ENCODE assay signal across 16 cellular contexts in the genomic region with DNA sequence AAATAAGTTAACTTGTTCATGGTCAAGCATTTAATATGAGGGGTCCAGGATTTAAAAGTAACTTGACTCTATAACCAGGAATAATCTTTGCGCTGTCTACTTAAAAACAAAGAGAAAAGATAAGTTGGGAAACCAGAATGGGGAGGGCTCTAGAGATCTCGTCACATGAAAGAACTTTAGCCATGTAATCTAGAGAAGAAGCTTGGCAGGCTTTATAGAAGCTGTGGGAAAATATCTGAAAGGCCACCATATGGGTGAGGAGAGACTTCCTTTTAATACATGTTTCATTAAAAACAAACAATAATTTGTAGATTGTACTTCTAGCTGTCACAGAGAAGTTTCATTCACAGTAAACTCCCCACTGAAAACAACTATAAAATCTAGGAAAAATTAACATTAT. TPM values are rescaled to one million over a fixed set of nuclear protein-coding genes. Genes with fewer than 3 reads are reported as not detected.
DNase-seq lines count a peak whose midpoint lies in the region; ATAC-seq, FAIRE-seq and TF ChIP-seq lines count a peak whose summit lies in the region.
"Had no signal": no experiment of that assay in that cellular context is flagged by ENCODE, and none has a peak within 500 bp of the region (broad histone marks: within the 10 kb centered on the region; RNA-seq: fewer than 3 reads in every experiment).

No MANE protein-coding gene starts in this region.

- CTCF ChIA-PET in H1 (lab: Charles Lee; ENCODE audit: partially characterized antibody): interaction anchor here (0.9 to 1.1 kb wide), 2 partner anchors 13 to 111 kb away, joined by 3 read pairs; no protein-coding TSS in a partner anchor

- no peak overlapping the region for H2BK12ac ChIP-seq in H1 (ENCODE audit: low read depth, low read length)

- ATAC-seq in GM23338: no peak
- ATAC-seq: K562 had no signal

- H3K36me3 ChIP-seq in GM23338 (ENCODE audit: insufficient read depth): no peaks in the 10 kb centered on the region
- H3K36me3 ChIP-seq in HUES64 (ENCODE audit: insufficient read depth, low read length): no peaks in the 10 kb centered on the region
- no peaks in the 10 kb centered on the region for H3K36me3 ChIP-seq in H1 (ENCODE audit: control insufficient read depth in 2 of 4, insufficient read depth in 4 of 4, low read length in 3 of 4)
- H3K36me3 ChIP-seq: BLaER1 treated with 17β-estradiol and CSF1 and Interleukin-3, amounts not matched to agents 10 nM and 100 nM had no signal

- H3K9me2 ChIP-seq in GM23338 (ENCODE audit: insufficient read depth): no peaks in the 10 kb centered on the region

- H3K27ac ChIP-seq in GM23338 (ENCODE audit: low read depth) (peak overlapping the region; percentile 89), HUES64 (ENCODE audit: low read depth, low read length) (peak overlapping the region; percentile 94), H1 (ENCODE audit: low read depth, low read length) (no peak overlapping the region)
- H3K27ac ChIP-seq: BLaER1 treated with 17β-estradiol and CSF1 and Interleukin-3, amounts not matched to agents 10 nM and 100 nM had no signal

- no peaks in the 10 kb centered on the region for H3K79me1 ChIP-seq in H1 (ENCODE audit: low read depth, low read length)

- H3K9ac ChIP-seq in HUES64 (ENCODE audit: low read depth, low read length) (peak overlapping the region; percentile 54; the same call in 1 of the 2 replicates), H1 (replicated peaks in 1 of 4; ENCODE audit: extremely low read depth in 1 of 4, low read depth in 3 of 4, low read length in 3 of 4) (no peak overlapping the region)
- H3K9ac ChIP-seq: BLaER1 treated with 17β-estradiol and CSF1 and Interleukin-3, amounts not matched to agents 10 nM and 100 nM had no signal

- peaks cover 37% of the 10 kb centered on the region for H3K9me3 Mint-ChIP-seq in GM23338

- 90% methylated on average over 2 of the region's 2 CpGs for WGBS in HUES64
- 64% methylated on average over 2 of the region's 2 CpGs; no CpG with 5 or more reads in 1 of the 2 experiments for WGBS in H1 (ENCODE audit: extremely low coverage in 1 of 2, insufficient coverage in 1 of 2, insufficient read length in 1 of 2, insufficient replicate concordance in 2 of 2, low coverage in 1 of 2, low lambda C conversion rate in 2 of 2, missing lambda C conversion rate in 1 of 2), 2 experiments

- no peak overlapping the region for H3K23ac ChIP-seq in H1 (ENCODE audit: insufficient read length)

- H4K91ac ChIP-seq in H1 (replicated peaks; ENCODE audit: insufficient read length, low read length): no peak overlapping the region

- TF ChIP-seq RAD21 in H1 (IDR thresholded peaks at IDR 0.05 in 1 of 2, conservative IDR thresholded peaks at IDR 0.05 in 1 of 2; ENCODE audit: low read depth in 2 of 2, low read length in 2 of 2): no peak

- H3K79me2 ChIP-seq in GM23338 (replicated peaks; ENCODE audit: insufficient read depth): no peaks in the 10 kb centered on the region
- no peaks in the 10 kb centered on the region for H3K79me2 ChIP-seq in H1 (ENCODE audit: control insufficient read depth in 1 of 2, insufficient read depth in 2 of 2, low read length in 2 of 2)

- 0 out of 2 replicates have a peak, but pooled peaks cover 10% of the 10 kb centered on the region for H3K9me3 ChIP-seq in HUES64 (ENCODE audit: insufficient read depth, low read depth, low read length)
- H3K9me3 ChIP-seq in H1 (ENCODE audit: insufficient read depth in 2 of 2, low read depth in 1 of 2, low read length in 1 of 2): peaks cover 4 to 6% of the 10 kb centered on the region in 2 experiments; a peak in 2 of 4 replicates

- no peak for FAIRE-seq in H1 (lab: Jason Lieb, UNC)
- FAIRE-seq: K562 had no signal

- H2AFZ ChIP-seq in GM23338 (no peak overlapping the region), H1 (ENCODE audit: low read length) (no peak overlapping the region)

- H3K4ac ChIP-seq in H1 (replicated peaks; ENCODE audit: insufficient read length, low read depth, low read length): no peak overlapping the region

- TF ChIP-seq CTCF in GM23338 (conservative IDR thresholded peaks at IDR 0.05; ENCODE audit: low read depth in 2 of 2) (no peak), H1 (IDR thresholded peaks at IDR 0.05; ENCODE audit: control extremely low read depth in 1 of 3, insufficient read depth in 1 of 3, low read depth in 1 of 3, low read length in 3 of 3) (no peak), GM20000 (IDR thresholded peaks at IDR 0.05; ENCODE audit: extremely low read depth, missing control alignments) (no peak)

- no peak overlapping the region for H3K56ac ChIP-seq in H1 (replicated peaks; ENCODE audit: insufficient read length, low read depth, low read length)

- DNase-seq in GM23338 (ENCODE audit: low spot score): no peak
- no peak for DNase-seq in H1 (ENCODE audit: low read depth in 1 of 2, low spot score in 2 of 2)
- DNase-seq in superior temporal gyrus (ENCODE audit: extremely low spot score): peak; percentile 4
- no peak for DNase-seq in DMS 273 treated with DMSO at 0.1 percent for 48 hours (lab: John Stamatoyannopoulos, UW)
- no peak for DNase-seq in GM20000 (ENCODE audit: low spot score)
- no peak for DNase-seq in NCI-H146 treated with DMSO at 0.1 percent for 48 hours (lab: John Stamatoyannopoulos, UW; ENCODE audit: unreplicated experiment)
- DNase-seq: ACHN; CD4-positive, CD25-positive, alpha-beta regulatory T cell; DMS79 treated with DMSO at 0.1 percent for 48 hours; EL; GDM1; H7; Karpas-422 had no signal

- H4K20me1 ChIP-seq in GM23338 (replicated peaks; ENCODE audit: insufficient read depth) (no peaks in the 10 kb centered on the region), H1 (replicated peaks in 1 of 2; ENCODE audit: control insufficient read depth in 1 of 2, insufficient read depth in 2 of 2, low read length in 2 of 2) (no peaks in the 10 kb centered on the region)
- H4K20me1 ChIP-seq: BLaER1 treated with 17β-estradiol and CSF1 and Interleukin-3, amounts not matched to agents 10 nM and 100 nM had no signal

- no peak for TF ChIP-seq POLR2A in H1 (IDR thresholded peaks at IDR 0.05; ENCODE audit: control extremely low read depth in 1 of 2, low read depth in 2 of 2, low read length in 2 of 2)

- POLR2A ChIA-PET in H1 (lab: Charles Lee; ENCODE audit: partially characterized antibody): no interaction called here

- no peak overlapping the region for H3K4me3 Mint-ChIP-seq in GM23338
- H3K4me3 Mint-ChIP-seq: CD4-positive, CD25-positive, alpha-beta regulatory T cell had no signal

- peaks cover 36% of the 10 kb centered on the region for H3K36me3 Mint-ChIP-seq in GM23338 (ENCODE audit: low read depth)
- H3K36me3 Mint-ChIP-seq: CD4-positive, CD25-positive, alpha-beta regulatory T cell had no signal

- H3K23me2 ChIP-seq in H1 (ENCODE audit: low read depth, low read length): no peaks in the 10 kb centered on the region

- H2BK5ac ChIP-seq in H1 (ENCODE audit: low read depth, low read length): peak overlapping the region; percentile 75; the same call in 1 of the 2 replicates

- peaks cover 58% of the 10 kb centered on the region for H3K4me1 Mint-ChIP-seq in GM23338
- H3K4me1 Mint-ChIP-seq: CD4-positive, CD25-positive, alpha-beta regulatory T cell had no signal

- peak overlapping the region; percentile 49; the same call in 1 of the 2 replicates for H2BK20ac ChIP-seq in H1 (ENCODE audit: low read length)

- no peak overlapping the region for H4K8ac ChIP-seq in H1 (ENCODE audit: extremely low read depth, insufficient read depth, low read length)

- H3K27me3 ChIP-seq in GM23338 (ENCODE audit: insufficient read depth) (no peaks in the 10 kb centered on the region), HUES64 (ENCODE audit: insufficient read depth, low read length) (no peaks in the 10 kb centered on the region), H1 (replicated peaks in 1 of 4; ENCODE audit: control insufficient read depth in 3 of 4, extremely low read depth in 1 of 4, insufficient read depth in 3 of 4, low read length in 3 of 4) (no peaks in the 10 kb centered on the region)
- H3K27me3 ChIP-seq: BLaER1 treated with 17β-estradiol and CSF1 and Interleukin-3, amounts not matched to agents 10 nM and 100 nM had no signal

- H3K14ac ChIP-seq in H1 (ENCODE audit: insufficient read length): no peak overlapping the region

- H3K18ac ChIP-seq in H1 (ENCODE audit: extremely low read depth, low read length): peak overlapping the region; percentile 56; the same call in 1 of the 2 replicates

- no peak overlapping the region for H2BK15ac ChIP-seq in H1 (ENCODE audit: low read length)

- no peak for TF ChIP-seq EP300 in H1 (IDR thresholded peaks at IDR 0.05; ENCODE audit: borderline replicate concordance in 1 of 2, low read depth in 2 of 2, low read length in 2 of 2)

- no peaks in the 10 kb centered on the region for H3K27me3 Mint-ChIP-seq in GM23338 (ENCODE audit: insufficient read depth, low read depth, poor library complexity)

- H3K4me1 ChIP-seq in GM23338 (ENCODE audit: insufficient read depth) (peaks cover 49% of the 10 kb centered on the region), HUES64 (ENCODE audit: insufficient read depth, low read length) (peaks cover 59% of the 10 kb centered on the region), H1 (replicated peaks in 1 of 4; ENCODE audit: control insufficient read depth in 3 of 4, insufficient read depth in 4 of 4, low read length in 3 of 4) (peaks cover 2 to 24% (median 14%) of the 10 kb centered on the region in 4 experiments; a peak in 4 of 7 replicates)
- H3K4me1 ChIP-seq: BLaER1 treated with 17β-estradiol and CSF1 and Interleukin-3, amounts not matched to agents 10 nM and 100 nM had no signal

- H2BK120ac ChIP-seq in H1 (replicated peaks; ENCODE audit: low read depth, low read length): peak overlapping the region; percentile 55

- peak overlapping the region; percentile 33; the same call in 1 of the 2 replicates for H3K27ac Mint-ChIP-seq in GM23338
- H3K27ac Mint-ChIP-seq: CD4-positive, CD25-positive, alpha-beta regulatory T cell had no signal

- no peak overlapping the region for H2AK5ac ChIP-seq in H1 (ENCODE audit: low read depth, low read length)

- H3K4me2 ChIP-seq in GM23338: peak overlapping the region; percentile 2; the same call in 1 of the 2 replicates
- H3K4me2 ChIP-seq in H1 (ENCODE audit: insufficient read depth in 1 of 2, low read depth in 2 of 2, low read length in 2 of 2): 0 out of 4 replicates have a peak overlapping the region, but pooled peaks of 1 of the 2 experiments have one; percentile 20
- H3K4me2 ChIP-seq: BLaER1 treated with 17β-estradiol and CSF1 and Interleukin-3, amounts not matched to agents 10 nM and 100 nM had no signal

- no peak overlapping the region for H4K5ac ChIP-seq in H1 (ENCODE audit: insufficient read length, low read depth, low read length)

- H3K4me3 ChIP-seq in GM23338 (no peak overlapping the region), HUES64 (ENCODE audit: low read length) (no peak overlapping the region), H1 (ENCODE audit: extremely low read depth in 1 of 4, insufficient read depth in 2 of 4, low read depth in 3 of 4, low read length in 4 of 4) (no peak overlapping the region; a peak in 1 of 8 replicates)
- H3K4me3 ChIP-seq: BLaER1 treated with 17β-estradiol and CSF1 and Interleukin-3, amounts not matched to agents 10 nM and 100 nM; K562 had no signal

- H3F3A ChIP-seq in GM23338 (replicated peaks; ENCODE audit: low read depth): peaks cover 7% of the 10 kb centered on the region; the same call in 1 of the 2 replicates

RNA-seq across cellular contexts. Expression of gene PPP1R2B, which starts 46.7 kb away (rescaled TPM):
- 0.21 TPM in 1 of 2 replicates, not detected in the other for total RNA-seq in GM23338 (2014; rRNA removed; shearing (Covaris generic))
- 0.11 TPM in 1 of 2 replicates, not detected in the other for polyA plus RNA-seq in GM23338 (2016; fragmentation: Nextera tagmentation; extraction: Ambion mirVana)
- not detected for polyA plus RNA-seq in HUES64 (2013, experiment 1 of 2)
- not detected for polyA plus RNA-seq in HUES64 (2013, experiment 2 of 2)
- total RNA-seq in H1 (2021; fragmentation: NEBNext Ultra II Directional; extraction: Animal tissue kit (Norgen Biotek cat#: 25700)): not detected in 2 replicates
- not detected in 2 replicates for polyA plus RNA-seq in H1 (2011; rRNA removed)
- polyA plus RNA-seq in H1 (2011; cell fraction: cytosol; rRNA removed): not detected
- polyA plus RNA-seq in H1 (2011; cell fraction: nucleus; rRNA removed): not detected
- not detected in 4 replicates for polyA plus RNA-seq in H1 (2012, experiment 1 of 2)
- polyA plus RNA-seq in H1 (2012, experiment 2 of 2): not detected
- 0.02 TPM for polyA plus RNA-seq in H1 (2013, experiment 1 of 2)
- not detected for polyA plus RNA-seq in H1 (2013, experiment 2 of 2)
- polyA minus RNA-seq in H1 (2011; rRNA and poly(A)+ RNA removed): not detected in 2 replicates
- not detected for polyA minus RNA-seq in H1 (2011; cell fraction: cytosol; rRNA and poly(A)+ RNA removed)
- polyA minus RNA-seq in H1 (2011; cell fraction: nucleus; rRNA and poly(A)+ RNA removed): not detected
- total RNA-seq: H7, K562 had no signal
